In the genomic region with DNA sequence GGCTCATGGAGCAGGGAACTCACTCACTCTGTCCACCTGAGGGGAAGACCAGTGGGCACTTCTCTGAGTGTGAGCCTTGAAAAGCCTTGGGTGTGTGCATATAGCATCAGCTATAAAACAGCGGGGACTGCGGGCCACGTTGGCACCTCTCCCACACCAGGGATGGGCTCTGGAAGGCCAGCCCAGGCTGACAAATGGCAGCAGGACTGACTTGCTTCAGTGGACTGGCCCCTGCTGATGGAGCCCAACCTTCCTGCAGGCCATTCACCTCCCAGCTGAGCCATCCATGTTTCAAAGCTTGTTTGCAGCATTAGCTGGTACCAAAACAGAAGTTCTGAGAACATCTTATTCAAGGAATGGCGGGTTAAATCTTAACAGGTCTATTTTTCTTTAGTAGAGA, we compare ENCODE assay signal across 1 cellular context.
TF ChIP-seq lines count a peak whose summit lies in the region.

No MANE protein-coding gene starts in this region.

TF ChIP-seq in IMR-90, 13 proteins besides CTCF, POLR2A, EP300 and RAD21 (continued from another document):
- TF ChIP-seq MAZ (IDR thresholded peaks at IDR 0.05; ENCODE audit: borderline replicate concordance, low read depth, low read length) (no peak), CEBPB (IDR thresholded peaks at IDR 0.05; ENCODE audit: low read depth, low read length) (no peak), USF2 (IDR thresholded peaks at IDR 0.05; ENCODE audit: low read depth, low read length) (no peak), CHD1 (IDR thresholded peaks at IDR 0.05; ENCODE audit: low read depth, low read length) (no peak), SMC3 (IDR thresholded peaks at IDR 0.05; ENCODE audit: low read depth, low read length) (no peak), ELK1 (IDR thresholded peaks at IDR 0.05; ENCODE audit: borderline replicate concordance, low read depth, low read length) (no peak)
